Comparison of ENCODE assay signal across 8 cellular contexts in the genomic region with DNA sequence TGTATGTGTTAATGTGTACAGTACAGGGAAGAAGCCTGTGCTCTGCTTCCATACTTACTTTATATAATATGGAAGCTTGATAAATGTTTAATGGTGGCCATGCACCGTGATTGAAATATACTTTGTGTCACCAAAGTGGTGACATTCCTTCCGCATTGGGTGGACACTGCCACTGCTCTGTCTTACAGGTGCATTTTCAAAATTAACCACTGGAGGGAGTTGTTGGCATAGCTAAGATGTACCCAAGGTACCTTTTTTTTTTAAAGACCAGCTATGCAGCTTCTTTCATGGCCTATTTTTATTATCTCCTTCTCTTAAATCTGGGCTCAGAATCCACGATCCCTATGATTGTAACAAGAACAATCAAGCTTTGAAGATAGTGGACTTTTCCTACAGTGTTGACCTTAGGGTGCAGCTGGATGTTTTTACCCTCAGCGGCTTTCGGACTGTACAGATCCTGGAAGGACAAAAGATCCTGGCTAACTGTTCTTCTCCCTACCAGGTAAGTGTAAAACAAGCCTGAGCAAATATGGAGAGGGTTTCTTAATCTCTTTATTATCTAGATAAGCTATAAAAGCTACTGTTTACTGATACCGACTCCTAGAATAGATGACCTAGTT. TPM values are rescaled to one million over a fixed set of nuclear protein-coding genes. Genes with fewer than 3 reads are reported as not detected.
DNase-seq lines count a peak whose midpoint lies in the region; ATAC-seq and TF ChIP-seq lines count a peak whose summit lies in the region.

No MANE protein-coding gene starts in this region.

- no peak overlapping the region for H3K9ac ChIP-seq in NT2/D1 (ENCODE audit: insufficient read length, low read depth)

- H3K9me3 ChIP-seq in NT2/D1 (ENCODE audit: insufficient read depth, low read length) = no peaks in the 10 kb centered on the region

- no peak overlapping the region for H3K27ac ChIP-seq in HL-60 (replicated peaks)

- ATAC-seq in left ventricle myocardium superior (peak; percentile 87), HG03108 (IDR thresholded peaks at IDR 0.05; ENCODE audit: unreplicated experiment) (no peak)

- H3K4me1 ChIP-seq in NT2/D1 (ENCODE audit: insufficient read depth, insufficient read length) = no peaks in the 10 kb centered on the region

- peak; percentile 12 for DNase-seq in activated CD8-positive, alpha-beta memory T cell treated with anti-CD3 and anti-CD28 coated beads, Interleukin-2, amount 50 U/mL, for 1 hour (ENCODE audit: extremely low read depth)
- DNase-seq in activated CD8-positive, alpha-beta memory T cell treated with anti-CD3 and anti-CD28 coated beads, Interleukin-2, amount 50 U/mL, for 48 hours = no peak
- DNase-seq in HL-60 (ENCODE audit: low read depth in 1 of 2, low spot score in 1 of 2) = peak; percentile 57 to 76
- DNase-seq in NT2/D1 (ENCODE audit: low read depth, low spot score) = peak; percentile 51
- DNase-seq in amniotic stem cell (lab: John Stamatoyannopoulos, UW) = peak; percentile 40
- no peak for DNase-seq in left ventricle myocardium superior
- peak; percentile 68 for DNase-seq in retina

- no peaks in the 10 kb centered on the region for H3K27me3 ChIP-seq in HL-60 (ENCODE audit: insufficient read depth, poor library complexity, severe bottlenecking)
- no peaks in the 10 kb centered on the region for H3K27me3 ChIP-seq in NT2/D1 (ENCODE audit: insufficient read depth, insufficient read length)

- TF ChIP-seq CTCF in HL-60 (IDR thresholded peaks at IDR 0.05; ENCODE audit: insufficient read depth, low read length) = peak; percentile 80

- intact Hi-C loops in left ventricle myocardium superior (cut with micrococcal nuclease) = loop anchor here (2.0 to 10.0 kb wide), 2 partner anchors 58 to 172 kb away; no protein-coding TSS in a partner anchor

- peaks cover 60% of the 10 kb centered on the region for H3K36me3 ChIP-seq in NT2/D1 (ENCODE audit: insufficient read depth, insufficient read length, low read length)

- H3K4me3 ChIP-seq in HL-60 (replicated peaks; ENCODE audit: insufficient read depth, low read length) (no peak overlapping the region), NT2/D1 (ENCODE audit: insufficient read length, low read depth) (no peak overlapping the region)

RNA-seq across cellular contexts. Expression of a gene that starts 21.6 kb away (rescaled TPM):
- total RNA-seq in left ventricle myocardium superior = 11.1 TPM

RNA-seq across cellular contexts. Expression of a gene that starts 56.4 kb away (rescaled TPM):
- 1.7 TPM for total RNA-seq in left ventricle myocardium superior

Comparison
In these comparisons a context has a peak if more than half of its experiments do, and no peak if none do; other contexts are left out.
1. DNase-seq: peak in activated CD8-positive, alpha-beta memory T cell treated with anti-CD3 and anti-CD28 coated beads, Interleukin-2, amount 50 U/mL, for 1 hour (single experiment), HL-60 (2 of 2), NT2/D1 (single experiment), amniotic stem cell (single experiment) and retina (single experiment); none in activated CD8-positive, alpha-beta memory T cell treated with anti-CD3 and anti-CD28 coated beads, Interleukin-2, amount 50 U/mL, for 48 hours (single experiment) and left ventricle myocardium superior (single experiment).